1 cellular context compared by ENCODE assay signal in the genomic region with DNA sequence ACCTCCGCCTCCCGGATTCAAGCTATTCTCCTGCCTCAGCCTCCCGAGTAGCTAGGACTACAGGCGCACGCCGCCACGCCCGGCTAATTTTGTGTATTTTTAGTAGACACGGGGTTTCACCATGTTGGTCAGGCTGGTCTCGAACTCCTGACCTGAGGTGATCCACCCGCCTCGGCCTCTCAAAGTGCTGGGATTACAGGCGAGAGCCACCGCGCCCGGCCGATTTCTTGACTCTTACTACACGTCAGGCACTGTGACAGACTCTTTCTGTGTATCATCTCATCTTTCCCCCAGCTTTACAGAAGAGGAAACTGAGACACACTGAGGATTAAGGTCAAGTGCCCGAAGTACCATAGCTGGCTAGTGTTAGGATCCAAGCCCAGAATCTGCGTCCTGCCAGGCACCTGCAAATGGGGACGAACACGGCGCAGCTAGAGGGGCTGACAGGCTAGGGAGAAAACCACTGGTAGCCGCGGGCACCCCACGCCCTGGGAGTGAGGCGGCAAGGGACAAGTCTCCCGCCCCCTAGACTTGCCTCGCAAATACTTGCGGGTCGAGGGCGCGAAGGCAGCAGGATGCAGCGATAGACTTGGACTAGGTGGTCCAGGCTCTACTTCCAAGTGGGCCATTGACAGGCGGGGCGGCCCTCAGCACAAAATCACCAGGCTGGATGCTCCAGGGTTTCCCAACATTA.
TF ChIP-seq lines count a peak whose summit lies in the region.

No MANE protein-coding gene starts in this region.

TF ChIP-seq in A549, 52 proteins besides CTCF, POLR2A, EP300 and RAD21 (continued from another document):
- TF ChIP-seq JUNB (IDR thresholded peaks at IDR 0.05) = no peak
- TF ChIP-seq FOSB (CRISPR knock-in tag; IDR thresholded peaks at IDR 0.05) = no peak
- no peak for TF ChIP-seq POLR2AphosphoS2 (conservative IDR thresholded peaks at IDR 0.05; ENCODE audit: low read length)
- TF ChIP-seq KDM5A (IDR thresholded peaks at IDR 0.05) = no peak
- no peak for TF ChIP-seq ZNF302 (CRISPR knock-in tag; IDR thresholded peaks at IDR 0.05)
- no peak for TF ChIP-seq HDAC2 (IDR thresholded peaks at IDR 0.05)
- no peak for TF ChIP-seq TFCP2L1 (CRISPR knock-in tag; IDR thresholded peaks at IDR 0.05)
- no peak for TF ChIP-seq ESRRA (IDR thresholded peaks at IDR 0.05; ENCODE audit: borderline replicate concordance, low read length)
- TF ChIP-seq HOXB13 (CRISPR knock-in tag; IDR thresholded peaks at IDR 0.05; ENCODE audit: low read depth) = no peak
- TF ChIP-seq FOXS1 (CRISPR knock-in tag; IDR thresholded peaks at IDR 0.05) = no peak
- TF ChIP-seq CEBPB (IDR thresholded peaks at IDR 0.05) = no peak
- no peak for TF ChIP-seq PHF8 (IDR thresholded peaks at IDR 0.05; ENCODE audit: borderline replicate concordance, low read depth)
- no peak for TF ChIP-seq RARB (CRISPR knock-in tag; IDR thresholded peaks at IDR 0.05)
